Comparison of ENCODE assay signal across 1 cellular context in genomic region chr6:166952567-166953464, GRCh38.
TF ChIP-seq lines count a peak whose summit lies in the region.

No MANE protein-coding gene starts in this region.

TF ChIP-seq in HepG2, 621 proteins besides CTCF, POLR2A, EP300 and RAD21 (continues in another document):
- TF ChIP-seq, protein P1, sequence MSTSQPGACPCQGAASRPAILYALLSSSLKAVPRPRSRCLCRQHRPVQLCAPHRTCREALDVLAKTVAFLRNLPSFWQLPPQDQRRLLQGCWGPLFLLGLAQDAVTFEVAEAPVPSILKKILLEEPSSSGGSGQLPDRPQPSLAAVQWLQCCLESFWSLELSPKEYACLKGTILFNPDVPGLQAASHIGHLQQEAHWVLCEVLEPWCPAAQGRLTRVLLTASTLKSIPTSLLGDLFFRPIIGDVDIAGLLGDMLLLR (CRISPR knock-in tag; IDR thresholded peaks at IDR 0.05): no peak
- TF ChIP-seq SRSF4 (IDR thresholded peaks at IDR 0.05; ENCODE audit: low read depth, low read length, poor library complexity, severe bottlenecking) (no peak), RFX5 (IDR thresholded peaks at IDR 0.05; ENCODE audit: low read depth, low read length) (no peak), ZNF296 (CRISPR knock-in tag; conservative IDR thresholded peaks at IDR 0.05) (no peak), ZNF598 (CRISPR knock-in tag; IDR thresholded peaks at IDR 0.05; ENCODE audit: borderline replicate concordance) (0 out of 2 replicates have a peak, but pooled peaks have one; percentile 37), HDAC1 (CRISPR knock-in tag; IDR thresholded peaks at IDR 0.05) (peak; percentile 25; the same call in 1 of the 2 replicates), ZNF382 (CRISPR knock-in tag; IDR thresholded peaks at IDR 0.05; ENCODE audit: borderline replicate concordance) (no peak), ZNF512B (CRISPR knock-in tag; IDR thresholded peaks at IDR 0.05; ENCODE audit: borderline replicate concordance) (no peak), KAT2B (IDR thresholded peaks at IDR 0.05; ENCODE audit: borderline replicate concordance, low read depth, low read length) (no peak), ZNF318 (CRISPR knock-in tag; IDR thresholded peaks at IDR 0.05) (no peak), SMARCC2 (IDR thresholded peaks at IDR 0.05) (no peak), ZBTB38 (CRISPR knock-in tag; IDR thresholded peaks at IDR 0.05) (0 out of 2 replicates have a peak, but pooled peaks have one; percentile 11), ZNF501 (CRISPR knock-in tag; IDR thresholded peaks at IDR 0.05) (no peak), TRIM22 (IDR thresholded peaks at IDR 0.05) (no peak), ZNF687 (CRISPR knock-in tag; IDR thresholded peaks at IDR 0.05) (0 out of 2 replicates have a peak, but pooled peaks have one; percentile 33), NKX3-1 (CRISPR knock-in tag; IDR thresholded peaks at IDR 0.05) (no peak), ZNF672 (CRISPR knock-in tag; IDR thresholded peaks at IDR 0.05) (no peak), ZIK1 (CRISPR knock-in tag; IDR thresholded peaks at IDR 0.05; ENCODE audit: borderline replicate concordance, low read depth) (no peak), MTA3 (CRISPR knock-in tag; IDR thresholded peaks at IDR 0.05) (no peak), ATM (IDR thresholded peaks at IDR 0.05; ENCODE audit: borderline replicate concordance) (no peak), MXD1 (CRISPR knock-in tag; IDR thresholded peaks at IDR 0.05) (no peak), RBM22 (optimal IDR thresholded peaks at IDR 0.05; ENCODE audit: low read length) (no peak)
- TF ChIP-seq, protein P2, sequence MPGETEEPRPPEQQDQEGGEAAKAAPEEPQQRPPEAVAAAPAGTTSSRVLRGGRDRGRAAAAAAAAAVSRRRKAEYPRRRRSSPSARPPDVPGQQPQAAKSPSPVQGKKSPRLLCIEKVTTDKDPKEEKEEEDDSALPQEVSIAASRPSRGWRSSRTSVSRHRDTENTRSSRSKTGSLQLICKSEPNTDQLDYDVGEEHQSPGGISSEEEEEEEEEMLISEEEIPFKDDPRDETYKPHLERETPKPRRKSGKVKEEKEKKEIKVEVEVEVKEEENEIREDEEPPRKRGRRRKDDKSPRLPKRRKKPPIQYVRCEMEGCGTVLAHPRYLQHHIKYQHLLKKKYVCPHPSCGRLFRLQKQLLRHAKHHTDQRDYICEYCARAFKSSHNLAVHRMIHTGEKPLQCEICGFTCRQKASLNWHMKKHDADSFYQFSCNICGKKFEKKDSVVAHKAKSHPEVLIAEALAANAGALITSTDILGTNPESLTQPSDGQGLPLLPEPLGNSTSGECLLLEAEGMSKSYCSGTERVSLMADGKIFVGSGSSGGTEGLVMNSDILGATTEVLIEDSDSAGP (CRISPR knock-in tag; IDR thresholded peaks at IDR 0.05; ENCODE audit: borderline replicate concordance): no peak
- TF ChIP-seq, protein P3, sequence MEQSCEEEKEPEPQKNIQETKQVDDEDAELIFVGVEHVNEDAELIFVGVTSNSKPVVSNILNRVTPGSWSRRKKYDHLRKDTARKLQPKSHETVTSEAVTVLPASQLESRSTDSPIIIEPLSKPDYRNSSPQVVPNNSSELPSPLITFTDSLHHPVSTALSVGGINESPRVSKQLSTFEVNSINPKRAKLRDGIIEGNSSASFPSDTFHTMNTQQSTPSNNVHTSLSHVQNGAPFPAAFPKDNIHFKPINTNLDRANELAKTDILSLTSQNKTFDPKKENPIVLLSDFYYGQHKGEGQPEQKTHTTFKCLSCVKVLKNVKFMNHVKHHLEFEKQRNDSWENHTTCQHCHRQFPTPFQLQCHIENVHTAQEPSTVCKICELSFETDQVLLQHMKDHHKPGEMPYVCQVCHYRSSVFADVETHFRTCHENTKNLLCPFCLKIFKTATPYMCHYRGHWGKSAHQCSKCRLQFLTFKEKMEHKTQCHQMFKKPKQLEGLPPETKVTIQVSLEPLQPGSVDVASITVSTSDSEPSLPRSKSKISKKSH (CRISPR knock-in tag; IDR thresholded peaks at IDR 0.05; ENCODE audit: borderline replicate concordance): no peak
- TF ChIP-seq, protein P4, sequence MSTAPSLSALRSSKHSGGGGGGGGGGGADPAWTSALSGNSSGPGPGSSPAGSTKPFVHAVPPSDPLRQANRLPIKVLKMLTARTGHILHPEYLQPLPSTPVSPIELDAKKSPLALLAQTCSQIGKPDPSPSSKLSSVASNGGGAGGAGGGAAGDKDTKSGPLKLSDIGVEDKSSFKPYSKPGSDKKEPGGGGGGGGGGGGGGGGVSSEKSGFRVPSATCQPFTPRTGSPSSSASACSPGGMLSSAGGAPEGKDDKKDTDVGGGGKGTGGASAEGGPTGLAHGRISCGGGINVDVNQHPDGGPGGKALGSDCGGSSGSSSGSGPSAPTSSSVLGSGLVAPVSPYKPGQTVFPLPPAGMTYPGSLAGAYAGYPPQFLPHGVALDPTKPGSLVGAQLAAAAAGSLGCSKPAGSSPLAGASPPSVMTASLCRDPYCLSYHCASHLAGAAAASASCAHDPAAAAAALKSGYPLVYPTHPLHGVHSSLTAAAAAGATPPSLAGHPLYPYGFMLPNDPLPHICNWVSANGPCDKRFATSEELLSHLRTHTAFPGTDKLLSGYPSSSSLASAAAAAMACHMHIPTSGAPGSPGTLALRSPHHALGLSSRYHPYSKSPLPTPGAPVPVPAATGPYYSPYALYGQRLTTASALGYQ (CRISPR knock-in tag; IDR thresholded peaks at IDR 0.05): no peak
